ENCODE assay signal across 21 cellular contexts in genomic region chr11:16615480-16615879, GRCh38.
"Had no signal": no experiment of that assay in that cellular context is flagged by ENCODE, and none has a peak within 500 bp of the region (broad histone marks: within the 10 kb centered on the region; RNA-seq: fewer than 3 reads in every experiment).

No MANE protein-coding gene starts in this region.

- H3K79me2 ChIP-seq: hepatocyte had no signal

- H3K27ac Mint-ChIP-seq: immature natural killer cell, mesothelial cell of epicardium had no signal

- H3K27ac ChIP-seq: coronary artery, dorsolateral prefrontal cortex, esophagus muscularis mucosa, foreskin keratinocyte, gastroesophageal sphincter, hepatocyte, left lung, lower lobe of right lung had no signal

- H3K4me3 Mint-ChIP-seq: immature natural killer cell, mesothelial cell of epicardium had no signal

- H3K4me3 ChIP-seq: coronary artery, esophagus muscularis mucosa, gastroesophageal sphincter, heart left ventricle, hepatocyte, left lung, lower lobe of right lung, mucosa of descending colon had no signal

- FAIRE-seq: endothelial cell of umbilical vein, keratinocyte had no signal

- H3K36me3 ChIP-seq: esophagus muscularis mucosa, gastroesophageal sphincter, heart left ventricle, left lung, lower lobe of right lung had no signal

- H3K4me1 ChIP-seq: foreskin keratinocyte had no signal

- ATAC-seq: foreskin keratinocyte, gastroesophageal sphincter, heart left ventricle, left cardiac atrium, left lung, left ventricle myocardium superior, lower lobe of right lung, mucosa of descending colon had no signal

- H3K9me3 ChIP-seq: esophagus muscularis mucosa, gastroesophageal sphincter, heart left ventricle, left lung, lower lobe of right lung, mucosa of descending colon had no signal

- H2AFZ ChIP-seq: hepatocyte had no signal

- DNase-seq: dermis blood vessel endothelial cell; dorsolateral prefrontal cortex; effector CD4-positive, alpha-beta T cell; effector memory CD4-positive, alpha-beta T cell; foreskin keratinocyte; heart left ventricle; hypothalamus; immature natural killer cell; left cardiac atrium; left ventricle myocardium superior; lower lobe of right lung; mesenchymal stem cell; mucosa of descending colon had no signal

- H3K9me3 Mint-ChIP-seq: mesothelial cell of epicardium had no signal
